28 cellular contexts compared by ENCODE assay signal in genomic region chr9:38434365-38434764, GRCh38. TPM values are rescaled to one million over a fixed set of nuclear protein-coding genes. Genes with fewer than 3 reads are reported as not detected.
"Had no signal": no experiment of that assay in that cellular context is flagged by ENCODE, and none has a peak within 500 bp of the region (broad histone marks: within the 10 kb centered on the region; RNA-seq: fewer than 3 reads in every experiment).

No MANE protein-coding gene starts in this region.

- H3K27ac ChIP-seq: Peyer's patch, RWPE1, SJCRH30 had no signal

- H3K27ac Mint-ChIP-seq: activated CD8-positive, alpha-beta T cell treated with anti-CD3 and anti-CD28 coated beads, Interleukin-2, amount 10 ng/mL, durations not matched to agents 7 days and 5 days; activated naive CD8-positive, alpha-beta T cell treated with anti-CD3 and anti-CD28 coated beads, Interleukin-2, amount 10 ng/mL, durations not matched to agents 7 days and 5 days; T-helper 1 cell treated with Interleukin-12 subunit alpha and Interleukin-12 subunit beta and Interleukin-4 antibody, amounts not matched to agents 30 μg/mL and 1 μg/mL, for 36 hours; WTC11 had no signal

- H3K4me3 ChIP-seq: Peyer's patch, SJCRH30 had no signal

- H3K36me3 ChIP-seq: Peyer's patch, SJCRH30 had no signal

- H3K9ac ChIP-seq: SK-N-SH had no signal

- DNase-seq: activated CD4-positive, alpha-beta T cell treated with anti-CD3 and anti-CD28 coated beads for 48 hours; activated CD4-positive, alpha-beta T cell treated with anti-CD3 and anti-CD28 coated beads, Interleukin-2, amount 50 U/mL, for 4 hours; activated CD4-positive, CD25-positive, alpha-beta regulatory T cell treated with anti-CD3 and anti-CD28 coated beads, Interleukin-2, amount 50 U/mL, for 72 hours; activated CD8-positive, alpha-beta memory T cell treated with anti-CD3 and anti-CD28 coated beads, Interleukin-2, amount 50 U/mL, for 48 hours; activated CD8-positive, alpha-beta T cell treated with anti-CD3 and anti-CD28 coated beads, Interleukin-2, amount 10 ng/mL, durations not matched to agents 7 days and 5 days; activated naive CD4-positive, alpha-beta T cell treated with anti-CD3 and anti-CD28 coated beads, Interleukin-2, amount 50 U/mL, for 16 hours; activated naive CD8-positive, alpha-beta T cell treated with anti-CD3 and anti-CD28 coated beads, Interleukin-2, amount 10 ng/mL, durations not matched to agents 7 days and 5 days; activated T-cell treated with anti-CD3 and anti-CD28 coated beads, Interleukin-2, amount 50 U/mL, for 1 hour; aorta; Kasumi-1; KBM-7; NCI-H1092; NCI-H1417; NCI-H1694 treated with DMSO at 0.1 percent for 48 hours; NCI-H2029 treated with DMSO at 0.1 percent for 48 hours; NCI-H345; NCI-H510A; NCI-H526 treated with DMSO at 0.1 percent for 48 hours; NCI-H82; Peyer's patch; Right ventricle myocardium superior; SJCRH30; SK-N-SH; SW 1271 had no signal

- H3K9me2 ChIP-seq: SK-N-SH had no signal

- H3K9me3 Mint-ChIP-seq: activated naive CD8-positive, alpha-beta T cell treated with anti-CD3 and anti-CD28 coated beads, Interleukin-2, amount 10 ng/mL, durations not matched to agents 7 days and 5 days; T-helper 1 cell treated with Interleukin-12 subunit alpha and Interleukin-12 subunit beta and Interleukin-4 antibody, amounts not matched to agents 30 μg/mL and 1 μg/mL, for 36 hours had no signal

- H3K4me3 Mint-ChIP-seq: activated CD8-positive, alpha-beta T cell treated with anti-CD3 and anti-CD28 coated beads, Interleukin-2, amount 10 ng/mL, durations not matched to agents 7 days and 5 days; activated naive CD8-positive, alpha-beta T cell treated with anti-CD3 and anti-CD28 coated beads, Interleukin-2, amount 10 ng/mL, durations not matched to agents 7 days and 5 days; T-helper 1 cell treated with Interleukin-12 subunit alpha and Interleukin-12 subunit beta and Interleukin-4 antibody, amounts not matched to agents 30 μg/mL and 1 μg/mL, for 36 hours; WTC11 had no signal

- H3K36me3 Mint-ChIP-seq: activated naive CD8-positive, alpha-beta T cell treated with anti-CD3 and anti-CD28 coated beads, Interleukin-2, amount 10 ng/mL, durations not matched to agents 7 days and 5 days had no signal

- H3K9me3 ChIP-seq: Peyer's patch, SJCRH30, SK-N-SH had no signal

- ATAC-seq: activated CD8-positive, alpha-beta T cell treated with anti-CD3 and anti-CD28 coated beads, Interleukin-2, amount 10 ng/mL, durations not matched to agents 7 days and 5 days had no signal

- H3K27me3 ChIP-seq: Peyer's patch, SJCRH30 had no signal

- H3K4me1 ChIP-seq: Peyer's patch, SJCRH30 had no signal

- H3K4me2 ChIP-seq: SK-N-SH had no signal

RNA-seq across cellular contexts. Expression of gene IGFBPL1, which starts 10.1 kb away (rescaled TPM):
- total RNA-seq: activated CD8-positive, alpha-beta T cell treated with anti-CD3 and anti-CD28 coated beads, Interleukin-2, amount 10 ng/mL, durations not matched to agents 7 days and 5 days; activated naive CD8-positive, alpha-beta T cell treated with anti-CD3 and anti-CD28 coated beads, Interleukin-2, amount 10 ng/mL, durations not matched to agents 7 days and 5 days; OCI-LY7; Right ventricle myocardium superior had no signal
